In genomic region chr18:6835345-6835744, GRCh38 we compare ENCODE assay signal across 1 cellular context.
TF ChIP-seq lines count a peak whose summit lies in the region.

No MANE protein-coding gene starts in this region.

TF ChIP-seq in GM23338, 12 proteins besides CTCF, POLR2A, EP300 and RAD21:
- TF ChIP-seq ZNF462 (CRISPR knock-in tag; IDR thresholded peaks at IDR 0.05) (no peak), POLR2AphosphoS5 (IDR thresholded peaks at IDR 0.05; ENCODE audit: low read depth) (no peak), NANOG (IDR thresholded peaks at IDR 0.05; ENCODE audit: borderline replicate concordance) (no peak), ETS1 (IDR thresholded peaks at IDR 0.05) (no peak), EZH2 (IDR thresholded peaks at IDR 0.05; ENCODE audit: low read depth, unreplicated experiment) (no peak), REST (IDR thresholded peaks at IDR 0.05; ENCODE audit: unreplicated experiment) (no peak), ZNF331 (CRISPR knock-in tag; IDR thresholded peaks at IDR 0.05; ENCODE audit: low read depth) (no peak), CREB1 (CRISPR knock-in tag; IDR thresholded peaks at IDR 0.05; ENCODE audit: low read depth) (no peak), EZH2phosphoT487 (IDR thresholded peaks at IDR 0.05; ENCODE audit: unreplicated experiment) (no peak), JUNB (IDR thresholded peaks at IDR 0.05; ENCODE audit: unreplicated experiment) (no peak), ZNF114 (CRISPR knock-in tag; IDR thresholded peaks at IDR 0.05) (no peak), STAT1 (IDR thresholded peaks at IDR 0.05; ENCODE audit: unreplicated experiment) (no peak)
